In genomic region chr12:109321294-109321693, GRCh38 we compare ENCODE assay signal across 21 cellular contexts. TPM values are rescaled to one million over a fixed set of nuclear protein-coding genes. Genes with fewer than 3 reads are reported as not detected.
"Had no signal": no experiment of that assay in that cellular context is flagged by ENCODE, and none has a peak within 500 bp of the region (broad histone marks: within the 10 kb centered on the region; RNA-seq: fewer than 3 reads in every experiment).

No MANE protein-coding gene starts in this region.

RNA-seq across cellular contexts. Expression of gene FOXN4, which starts 12.2 kb away (rescaled TPM):
- total RNA-seq: hepatocyte; kidney; kidney epithelial cell; left cardiac atrium; left colon; left lung; left ventricle myocardium inferior; left ventricle myocardium superior; liver; lower lobe of right lung; lung microvascular endothelial cell; mammary epithelial cell; mesenteric fat pad; mesothelial cell of epicardium; mononuclear cell; mucosa of gallbladder; myocyte; naive thymus-derived CD4-positive, alpha-beta T cell had no signal
- polyA plus RNA-seq: hepatocyte; immature natural killer cell; keratinocyte; liver; mammary epithelial cell; naive thymus-derived CD4-positive, alpha-beta T cell had no signal

RNA-seq across cellular contexts. Expression of gene MYO1H, which starts 26.4 kb away (rescaled TPM):
- total RNA-seq: hepatocyte, kidney, kidney epithelial cell, left lobe of liver, liver, lung microvascular endothelial cell, mammary epithelial cell, mesothelial cell of epicardium, mucosa of gallbladder, myocyte had no signal
- polyA plus RNA-seq: hepatocyte; immature natural killer cell; keratinocyte; liver; mammary epithelial cell; naive thymus-derived CD4-positive, alpha-beta T cell had no signal
